Comparison of ENCODE assay signal across 1 cellular context in genomic region chr16:10942352-10943297, GRCh38.
A peak's percentile ranks its signal among the peaks of the same experiment; 100 is the strongest.
TF ChIP-seq lines count a peak whose summit lies in the region.

Gene DEXI (minus strand): TSS chr16:10942468. CDS start chr16:10942005, 463 bp downstream.

TF ChIP-seq in HepG2, 621 proteins besides CTCF, POLR2A, EP300 and RAD21 (continued from another document and continues in another):
- TF ChIP-seq, protein P1, sequence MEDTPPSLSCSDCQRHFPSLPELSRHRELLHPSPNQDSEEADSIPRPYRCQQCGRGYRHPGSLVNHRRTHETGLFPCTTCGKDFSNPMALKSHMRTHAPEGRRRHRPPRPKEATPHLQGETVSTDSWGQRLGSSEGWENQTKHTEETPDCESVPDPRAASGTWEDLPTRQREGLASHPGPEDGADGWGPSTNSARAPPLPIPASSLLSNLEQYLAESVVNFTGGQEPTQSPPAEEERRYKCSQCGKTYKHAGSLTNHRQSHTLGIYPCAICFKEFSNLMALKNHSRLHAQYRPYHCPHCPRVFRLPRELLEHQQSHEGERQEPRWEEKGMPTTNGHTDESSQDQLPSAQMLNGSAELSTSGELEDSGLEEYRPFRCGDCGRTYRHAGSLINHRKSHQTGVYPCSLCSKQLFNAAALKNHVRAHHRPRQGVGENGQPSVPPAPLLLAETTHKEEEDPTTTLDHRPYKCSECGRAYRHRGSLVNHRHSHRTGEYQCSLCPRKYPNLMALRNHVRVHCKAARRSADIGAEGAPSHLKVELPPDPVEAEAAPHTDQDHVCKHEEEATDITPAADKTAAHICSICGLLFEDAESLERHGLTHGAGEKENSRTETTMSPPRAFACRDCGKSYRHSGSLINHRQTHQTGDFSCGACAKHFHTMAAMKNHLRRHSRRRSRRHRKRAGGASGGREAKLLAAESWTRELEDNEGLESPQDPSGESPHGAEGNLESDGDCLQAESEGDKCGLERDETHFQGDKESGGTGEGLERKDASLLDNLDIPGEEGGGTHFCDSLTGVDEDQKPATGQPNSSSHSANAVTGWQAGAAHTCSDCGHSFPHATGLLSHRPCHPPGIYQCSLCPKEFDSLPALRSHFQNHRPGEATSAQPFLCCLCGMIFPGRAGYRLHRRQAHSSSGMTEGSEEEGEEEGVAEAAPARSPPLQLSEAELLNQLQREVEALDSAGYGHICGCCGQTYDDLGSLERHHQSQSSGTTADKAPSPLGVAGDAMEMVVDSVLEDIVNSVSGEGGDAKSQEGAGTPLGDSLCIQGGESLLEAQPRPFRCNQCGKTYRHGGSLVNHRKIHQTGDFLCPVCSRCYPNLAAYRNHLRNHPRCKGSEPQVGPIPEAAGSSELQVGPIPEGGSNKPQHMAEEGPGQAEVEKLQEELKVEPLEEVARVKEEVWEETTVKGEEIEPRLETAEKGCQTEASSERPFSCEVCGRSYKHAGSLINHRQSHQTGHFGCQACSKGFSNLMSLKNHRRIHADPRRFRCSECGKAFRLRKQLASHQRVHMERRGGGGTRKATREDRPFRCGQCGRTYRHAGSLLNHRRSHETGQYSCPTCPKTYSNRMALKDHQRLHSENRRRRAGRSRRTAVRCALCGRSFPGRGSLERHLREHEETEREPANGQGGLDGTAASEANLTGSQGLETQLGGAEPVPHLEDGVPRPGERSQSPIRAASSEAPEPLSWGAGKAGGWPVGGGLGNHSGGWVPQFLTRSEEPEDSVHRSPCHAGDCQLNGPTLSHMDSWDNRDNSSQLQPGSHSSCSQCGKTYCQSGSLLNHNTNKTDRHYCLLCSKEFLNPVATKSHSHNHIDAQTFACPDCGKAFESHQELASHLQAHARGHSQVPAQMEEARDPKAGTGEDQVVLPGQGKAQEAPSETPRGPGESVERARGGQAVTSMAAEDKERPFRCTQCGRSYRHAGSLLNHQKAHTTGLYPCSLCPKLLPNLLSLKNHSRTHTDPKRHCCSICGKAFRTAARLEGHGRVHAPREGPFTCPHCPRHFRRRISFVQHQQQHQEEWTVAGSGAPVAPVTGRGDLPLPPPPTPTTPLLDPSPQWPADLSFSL (CRISPR knock-in tag; IDR thresholded peaks at IDR 0.05), result no peak
- peak; percentile 39; the same call in 1 of the 2 replicates for TF ChIP-seq BHLHE40 (IDR thresholded peaks at IDR 0.05; ENCODE audit: low read length)
- peak; percentile 62; the same call in 1 of the 2 replicates for TF ChIP-seq ETV5 (CRISPR knock-in tag; IDR thresholded peaks at IDR 0.05; ENCODE audit: borderline replicate concordance)
- no peak for TF ChIP-seq ZNF615 (CRISPR knock-in tag; IDR thresholded peaks at IDR 0.05; ENCODE audit: borderline replicate concordance)
- no peak; the same call in 1 of the 2 replicates for TF ChIP-seq ZNF598 (CRISPR knock-in tag; IDR thresholded peaks at IDR 0.05; ENCODE audit: borderline replicate concordance)
- TF ChIP-seq, protein P2, sequence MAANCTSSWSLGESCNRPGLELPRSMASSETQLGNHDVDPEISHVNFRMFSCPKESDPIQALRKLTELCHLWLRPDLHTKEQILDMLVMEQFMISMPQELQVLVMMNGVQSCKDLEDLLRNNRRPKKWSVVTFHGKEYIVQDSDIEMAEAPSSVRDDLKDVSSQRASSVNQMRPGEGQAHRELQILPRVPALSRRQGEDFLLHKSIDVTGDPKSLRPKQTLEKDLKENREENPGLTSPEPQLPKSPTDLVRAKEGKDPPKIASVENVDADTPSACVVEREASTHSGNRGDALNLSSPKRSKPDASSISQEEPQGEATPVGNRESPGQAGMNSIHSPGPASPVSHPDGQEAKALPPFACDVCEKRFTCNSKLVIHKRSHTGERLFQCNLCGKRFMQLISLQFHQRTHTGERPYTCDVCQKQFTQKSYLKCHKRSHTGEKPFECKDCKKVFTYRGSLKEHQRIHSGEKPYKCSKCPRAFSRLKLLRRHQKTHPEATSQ (CRISPR knock-in tag; IDR thresholded peaks at IDR 0.05; ENCODE audit: borderline replicate concordance), result no peak
- no peak for TF ChIP-seq CENPX (CRISPR knock-in tag; IDR thresholded peaks at IDR 0.05)
- TF ChIP-seq FOSL1 (CRISPR knock-in tag; IDR thresholded peaks at IDR 0.05; ENCODE audit: borderline replicate concordance), result no peak
- no peak for TF ChIP-seq TOE1 (CRISPR knock-in tag; IDR thresholded peaks at IDR 0.05)
- no peak for TF ChIP-seq ZNF556 (CRISPR knock-in tag; IDR thresholded peaks at IDR 0.05; ENCODE audit: borderline replicate concordance)
- no peak for TF ChIP-seq SMAD1 (CRISPR knock-in tag; IDR thresholded peaks at IDR 0.05; ENCODE audit: borderline replicate concordance, low read depth)
- TF ChIP-seq ZNF570 (CRISPR knock-in tag; IDR thresholded peaks at IDR 0.05; ENCODE audit: borderline replicate concordance), result no peak
- TF ChIP-seq, protein P3, sequence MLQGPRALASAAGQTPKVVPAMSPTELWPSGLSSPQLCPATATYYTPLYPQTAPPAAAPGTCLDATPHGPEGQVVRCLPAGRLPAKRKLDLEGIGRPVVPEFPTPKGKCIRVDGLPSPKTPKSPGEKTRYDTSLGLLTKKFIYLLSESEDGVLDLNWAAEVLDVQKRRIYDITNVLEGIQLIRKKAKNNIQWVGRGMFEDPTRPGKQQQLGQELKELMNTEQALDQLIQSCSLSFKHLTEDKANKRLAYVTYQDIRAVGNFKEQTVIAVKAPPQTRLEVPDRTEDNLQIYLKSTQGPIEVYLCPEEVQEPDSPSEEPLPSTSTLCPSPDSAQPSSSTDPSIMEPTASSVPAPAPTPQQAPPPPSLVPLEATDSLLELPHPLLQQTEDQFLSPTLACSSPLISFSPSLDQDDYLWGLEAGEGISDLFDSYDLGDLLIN (CRISPR knock-in tag; IDR thresholded peaks at IDR 0.05; ENCODE audit: borderline replicate concordance), result no peak
- TF ChIP-seq, protein P4, sequence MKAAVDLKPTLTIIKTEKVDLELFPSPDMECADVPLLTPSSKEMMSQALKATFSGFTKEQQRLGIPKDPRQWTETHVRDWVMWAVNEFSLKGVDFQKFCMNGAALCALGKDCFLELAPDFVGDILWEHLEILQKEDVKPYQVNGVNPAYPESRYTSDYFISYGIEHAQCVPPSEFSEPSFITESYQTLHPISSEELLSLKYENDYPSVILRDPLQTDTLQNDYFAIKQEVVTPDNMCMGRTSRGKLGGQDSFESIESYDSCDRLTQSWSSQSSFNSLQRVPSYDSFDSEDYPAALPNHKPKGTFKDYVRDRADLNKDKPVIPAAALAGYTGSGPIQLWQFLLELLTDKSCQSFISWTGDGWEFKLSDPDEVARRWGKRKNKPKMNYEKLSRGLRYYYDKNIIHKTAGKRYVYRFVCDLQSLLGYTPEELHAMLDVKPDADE (CRISPR knock-in tag; IDR thresholded peaks at IDR 0.05), result no peak
- 0 out of 2 replicates have a peak, but pooled peaks have one; percentile 49 for TF ChIP-seq HINFP (CRISPR knock-in tag; IDR thresholded peaks at IDR 0.05; ENCODE audit: low read depth)
- no peak for TF ChIP-seq ZNF136 (CRISPR knock-in tag; IDR thresholded peaks at IDR 0.05; ENCODE audit: low read depth)
- no peak for TF ChIP-seq HNRNPH1 (optimal IDR thresholded peaks at IDR 0.05; ENCODE audit: low read depth, low read length)
- TF ChIP-seq ZNF580 (CRISPR knock-in tag; IDR thresholded peaks at IDR 0.05; ENCODE audit: borderline replicate concordance, low read depth), result peak; percentile 65
- peak; percentile 55; the same call in 1 of the 2 replicates for TF ChIP-seq ZNF724P (CRISPR knock-in tag; IDR thresholded peaks at IDR 0.05; ENCODE audit: borderline replicate concordance)
- TF ChIP-seq, protein P5, sequence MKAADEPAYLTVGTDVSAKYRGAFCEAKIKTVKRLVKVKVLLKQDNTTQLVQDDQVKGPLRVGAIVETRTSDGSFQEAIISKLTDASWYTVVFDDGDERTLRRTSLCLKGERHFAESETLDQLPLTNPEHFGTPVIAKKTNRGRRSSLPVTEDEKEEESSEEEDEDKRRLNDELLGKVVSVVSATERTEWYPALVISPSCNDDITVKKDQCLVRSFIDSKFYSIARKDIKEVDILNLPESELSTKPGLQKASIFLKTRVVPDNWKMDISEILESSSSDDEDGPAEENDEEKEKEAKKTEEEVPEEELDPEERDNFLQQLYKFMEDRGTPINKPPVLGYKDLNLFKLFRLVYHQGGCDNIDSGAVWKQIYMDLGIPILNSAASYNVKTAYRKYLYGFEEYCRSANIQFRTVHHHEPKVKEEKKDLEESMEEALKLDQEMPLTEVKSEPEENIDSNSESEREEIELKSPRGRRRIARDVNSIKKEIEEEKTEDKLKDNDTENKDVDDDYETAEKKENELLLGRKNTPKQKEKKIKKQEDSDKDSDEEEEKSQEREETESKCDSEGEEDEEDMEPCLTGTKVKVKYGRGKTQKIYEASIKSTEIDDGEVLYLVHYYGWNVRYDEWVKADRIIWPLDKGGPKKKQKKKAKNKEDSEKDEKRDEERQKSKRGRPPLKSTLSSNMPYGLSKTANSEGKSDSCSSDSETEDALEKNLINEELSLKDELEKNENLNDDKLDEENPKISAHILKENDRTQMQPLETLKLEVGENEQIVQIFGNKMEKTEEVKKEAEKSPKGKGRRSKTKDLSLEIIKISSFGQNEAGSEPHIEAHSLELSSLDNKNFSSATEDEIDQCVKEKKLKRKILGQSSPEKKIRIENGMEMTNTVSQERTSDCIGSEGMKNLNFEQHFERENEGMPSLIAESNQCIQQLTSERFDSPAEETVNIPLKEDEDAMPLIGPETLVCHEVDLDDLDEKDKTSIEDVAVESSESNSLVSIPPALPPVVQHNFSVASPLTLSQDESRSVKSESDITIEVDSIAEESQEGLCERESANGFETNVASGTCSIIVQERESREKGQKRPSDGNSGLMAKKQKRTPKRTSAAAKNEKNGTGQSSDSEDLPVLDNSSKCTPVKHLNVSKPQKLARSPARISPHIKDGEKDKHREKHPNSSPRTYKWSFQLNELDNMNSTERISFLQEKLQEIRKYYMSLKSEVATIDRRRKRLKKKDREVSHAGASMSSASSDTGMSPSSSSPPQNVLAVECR (CRISPR knock-in tag; IDR thresholded peaks at IDR 0.05; ENCODE audit: borderline replicate concordance), result peak; percentile 77; the same call in 1 of the 2 replicates
- TF ChIP-seq ZHX2 (IDR thresholded peaks at IDR 0.05; ENCODE audit: low read depth), result no peak
- no peak for TF ChIP-seq ZHX2 (CRISPR knock-in tag; IDR thresholded peaks at IDR 0.05; ENCODE audit: borderline replicate concordance)
- TF ChIP-seq SMARCE1 (IDR thresholded peaks at IDR 0.05; ENCODE audit: borderline replicate concordance), result no peak
- no peak for TF ChIP-seq ZNF547 (CRISPR knock-in tag; IDR thresholded peaks at IDR 0.05)
- TF ChIP-seq ZBTB49 (CRISPR knock-in tag; IDR thresholded peaks at IDR 0.05; ENCODE audit: borderline replicate concordance), result no peak
